ENCODE assay signal across 8 cellular contexts in the genomic region with DNA sequence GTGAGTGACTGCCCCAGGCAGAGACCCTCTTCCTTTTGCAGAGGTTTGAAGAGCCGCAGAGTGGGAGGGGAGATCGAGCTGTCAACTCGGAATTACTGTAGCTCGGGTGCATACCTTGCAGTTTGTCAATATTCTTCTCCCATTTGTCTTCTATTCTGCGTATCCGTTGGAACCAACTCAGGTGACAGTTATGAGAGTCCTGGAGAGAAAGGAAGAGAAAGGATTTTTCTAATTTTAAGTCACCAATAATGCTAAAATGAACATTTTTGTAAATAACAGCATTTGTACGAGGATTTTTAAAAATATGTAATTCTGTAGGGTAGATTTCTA.
DNase-seq lines count a peak whose midpoint lies in the region; TF ChIP-seq lines count a peak whose summit lies in the region.
"Not testable (repeated sequence)": the region's sequence is repeated elsewhere in the genome, so short reads cannot be mapped to it uniquely, and the experiment has no call there.

No MANE protein-coding gene starts in this region.

- not testable (repeated sequence) for H3K9me3 ChIP-seq in NT2/D1 (ENCODE audit: insufficient read depth, low read length); cardiac muscle cell (ENCODE audit: low read depth); mesodermal cell (ENCODE audit: control insufficient read depth, low read length)

- peaks cover 27% of the 10 kb centered on the region for H3K36me3 Mint-ChIP-seq in activated T-cell treated with anti-CD3 and anti-CD28 coated beads, Interleukin-2, amount 50 U/mL, for 24 hours (ENCODE audit: low read depth)
- H3K36me3 Mint-ChIP-seq in chondrocyte (ENCODE audit: low read depth): not testable (repeated sequence)

- H3K27ac Mint-ChIP-seq in activated T-cell treated with anti-CD3 and anti-CD28 coated beads, Interleukin-2, amount 50 U/mL, for 24 hours: peak overlapping the region; percentile 90
- H3K27ac Mint-ChIP-seq in chondrocyte (ENCODE audit: unreplicated experiment): peak overlapping the region; percentile 51

- not testable (repeated sequence) for H3K27me3 ChIP-seq in NT2/D1 (ENCODE audit: insufficient read depth, insufficient read length); cardiac muscle cell; rectal smooth muscle tissue (ENCODE audit: control insufficient read depth, insufficient read depth, low read length)

- not testable (repeated sequence) for H3K9me3 Mint-ChIP-seq in activated T-cell treated with anti-CD3 and anti-CD28 coated beads, Interleukin-2, amount 50 U/mL, for 24 hours; chondrocyte (ENCODE audit: low read depth)

- no CpG with 5 or more reads among the region's 7 CpGs for WGBS in mesodermal cell (ENCODE audit: insufficient coverage in 2 of 2), 2 experiments
- WGBS in urinary bladder: 0% methylated on average over 1 of the region's 7 CpGs

- peak overlapping the region; percentile 66 for H3K4me3 ChIP-seq in GM12864 (ENCODE audit: low read depth, low read length)
- H3K4me3 ChIP-seq in NT2/D1 (ENCODE audit: insufficient read length, low read depth): peak overlapping the region; percentile 40
- H3K4me3 ChIP-seq in cardiac muscle cell: peak overlapping the region; percentile 75
- peak overlapping the region; percentile 52 for H3K4me3 ChIP-seq in mesodermal cell (ENCODE audit: extremely low read depth, insufficient read depth, low read length, poor library complexity, severe bottlenecking)
- peak overlapping the region; percentile 66 for H3K4me3 ChIP-seq in rectal smooth muscle tissue (ENCODE audit: low read length)
- H3K4me3 ChIP-seq in urinary bladder (ENCODE audit: low read depth, low read length): peak overlapping the region; percentile 61

- not testable (repeated sequence) for TF ChIP-seq CTCF in GM12864 (IDR thresholded peaks at IDR 0.05; ENCODE audit: low read depth, low read length, missing control alignments); chondrocyte (IDR thresholded peaks at IDR 0.05); cardiac muscle cell (IDR thresholded peaks at IDR 0.05; ENCODE audit: low read depth, low read length)

- not testable (repeated sequence) for H3K36me3 ChIP-seq in NT2/D1 (ENCODE audit: insufficient read depth, insufficient read length, low read length); cardiac muscle cell; rectal smooth muscle tissue (ENCODE audit: control insufficient read depth, insufficient read depth, low read length); urinary bladder (ENCODE audit: insufficient read depth)
- peaks cover 16% of the 10 kb centered on the region for H3K36me3 ChIP-seq in mesodermal cell (ENCODE audit: control insufficient read depth, insufficient read depth, low read length)

- peak overlapping the region; percentile 83 for H3K27ac ChIP-seq in cardiac muscle cell
- H3K27ac ChIP-seq in mesodermal cell (ENCODE audit: low read depth, low read length, severe bottlenecking); rectal smooth muscle tissue (ENCODE audit: low read depth, low read length); urinary bladder (ENCODE audit: low read depth): not testable (repeated sequence)

- H3K4me1 Mint-ChIP-seq in activated T-cell treated with anti-CD3 and anti-CD28 coated beads, Interleukin-2, amount 50 U/mL, for 24 hours (ENCODE audit: low read depth); chondrocyte (ENCODE audit: low read depth): not testable (repeated sequence)

- not testable (repeated sequence) for H3K4me1 ChIP-seq in NT2/D1 (ENCODE audit: insufficient read depth, insufficient read length); cardiac muscle cell (ENCODE audit: low read depth); mesodermal cell (ENCODE audit: control insufficient read depth, insufficient read depth, low read length, poor library complexity, severe bottlenecking); rectal smooth muscle tissue (ENCODE audit: control insufficient read depth, insufficient read depth, low read length); urinary bladder (ENCODE audit: insufficient read depth)

- not testable (repeated sequence) for H3K9ac ChIP-seq in NT2/D1 (ENCODE audit: insufficient read length, low read depth); rectal smooth muscle tissue (ENCODE audit: low read length)

- H3K4me3 Mint-ChIP-seq in activated T-cell treated with anti-CD3 and anti-CD28 coated beads, Interleukin-2, amount 50 U/mL, for 24 hours: peak overlapping the region; percentile 91
- H3K4me3 Mint-ChIP-seq in chondrocyte (ENCODE audit: unreplicated experiment): peak overlapping the region; percentile 88

- not testable (repeated sequence) for H3K27me3 Mint-ChIP-seq in activated T-cell treated with anti-CD3 and anti-CD28 coated beads, Interleukin-2, amount 50 U/mL, for 24 hours; chondrocyte (ENCODE audit: low read depth)

- not testable (repeated sequence) for DNase-seq in GM12864 (ENCODE audit: low read depth); NT2/D1 (ENCODE audit: low read depth, low spot score); activated T-cell treated with anti-CD3 and anti-CD28 coated beads, Interleukin-2, amount 50 U/mL, for 24 hours; chondrocyte (ENCODE audit: low spot score); cardiac muscle cell (ENCODE audit: low read depth in 1 of 2, low spot score in 1 of 2)
